ENCODE assay signal across 24 cellular contexts in genomic region chr12:124115976-124116690, GRCh38.
DNase-seq lines count a peak whose midpoint lies in the region; ATAC-seq and TF ChIP-seq lines count a peak whose summit lies in the region.
"Had no signal": no experiment of that assay in that cellular context is flagged by ENCODE, and none has a peak within 500 bp of the region (broad histone marks: within the 10 kb centered on the region; RNA-seq: fewer than 3 reads in every experiment).

No MANE protein-coding gene starts in this region.

- peaks cover 10% of the 10 kb centered on the region for H3K9me3 Mint-ChIP-seq in nephron progenitor cell

- peak overlapping the region; percentile 80 for H3K27ac Mint-ChIP-seq in nephron progenitor cell
- H3K27ac Mint-ChIP-seq: B cell had no signal

- H3K27me3 ChIP-seq in SJCRH30, result no peaks in the 10 kb centered on the region
- H3K27me3 ChIP-seq in iPS-15b (ENCODE audit: control insufficient read depth, insufficient read depth, low read length), result no peaks in the 10 kb centered on the region

- no peaks in the 10 kb centered on the region for H3K36me3 Mint-ChIP-seq in nephron progenitor cell (ENCODE audit: low read depth)

- H3K4me3 ChIP-seq in SJCRH30 (peak overlapping the region; percentile 21), iPS-15b (ENCODE audit: low read depth, low read length) (no peak overlapping the region)
- H3K4me3 ChIP-seq: MG63 had no signal

- H3K9me3 ChIP-seq in SJCRH30 (replicated peaks) (no peaks in the 10 kb centered on the region), iPS-15b (ENCODE audit: control insufficient read depth, insufficient read depth, low read length) (no peaks in the 10 kb centered on the region)
- H3K9me3 ChIP-seq: MG63 had no signal

- peak overlapping the region; percentile 79 for H3K27ac ChIP-seq in SJCRH30
- H3K27ac ChIP-seq: 22Rv1 had no signal

- H3K4me3 Mint-ChIP-seq in nephron progenitor cell, result no peak overlapping the region
- H3K4me3 Mint-ChIP-seq: B cell had no signal

- H3K4me1 ChIP-seq in SJCRH30 (peaks cover 31% of the 10 kb centered on the region), iPS-15b (ENCODE audit: control insufficient read depth, insufficient read depth, low read length) (no peaks in the 10 kb centered on the region)

- no peak for ATAC-seq in HG03097 (IDR thresholded peaks at IDR 0.05; ENCODE audit: low FRiP score, unreplicated experiment)
- ATAC-seq: PC-3, SK-N-SH treated with all-trans-retinoic acid at 6 μM for 48 hours had no signal

- H3K36me3 ChIP-seq in SJCRH30 (no peaks in the 10 kb centered on the region), iPS-15b (ENCODE audit: control insufficient read depth, insufficient read depth, low read length) (no peaks in the 10 kb centered on the region)
- H3K36me3 ChIP-seq: MG63 had no signal

- peaks cover 3% of the 10 kb centered on the region for H3K27me3 Mint-ChIP-seq in nephron progenitor cell (ENCODE audit: low read depth, poor library complexity)

- peaks cover 50% of the 10 kb centered on the region for H3K4me1 Mint-ChIP-seq in nephron progenitor cell
- H3K4me1 Mint-ChIP-seq: B cell had no signal

- H3K9ac ChIP-seq in iPS-15b (ENCODE audit: low read depth, low read length), result peak overlapping the region; percentile 37

- no peak for TF ChIP-seq CTCF in nephron progenitor cell (IDR thresholded peaks at IDR 0.05)

- DNase-seq in ELF-1 (ENCODE audit: low read depth, low spot score) (peak; percentile 15), SJCRH30 (peak; percentile 48 to 57), nephron progenitor cell (no peak), GM19238 (ENCODE audit: insufficient read length, low spot score) (no peak)
- no peak for DNase-seq in activated CD4-positive, alpha-beta T cell treated with anti-CD3 and anti-CD28 coated beads, Interleukin-2, amount 50 U/mL, for 4 hours
- DNase-seq in stimulated activated naive CD4-positive, alpha-beta T cell (lab: John Stamatoyannopoulos, UW), result no peak
- DNase-seq: Calu3, DMS79 treated with DMSO at 0.1 percent for 48 hours, HCEC 1CT, KG1, MG63, NCI-H1105 treated with DMSO at 0.1 percent for 48 hours, NCI-H146, NCI-H1930, NCI-H2107, NCI-H446, NCI-H524 treated with DMSO at 0.1 percent for 48 hours, NCI-H774, PC-3 had no signal

Comparison
In these comparisons a context has a peak if more than half of its experiments do, and no peak if none do; other contexts are left out.
1. DNase-seq: peak in ELF-1 (single experiment) and SJCRH30 (2 of 2); none in nephron progenitor cell (single experiment), activated CD4-positive, alpha-beta T cell treated with anti-CD3 and anti-CD28 coated beads, Interleukin-2, amount 50 U/mL, for 4 hours (0 of 2), GM19238 (single experiment) and stimulated activated naive CD4-positive, alpha-beta T cell (0 of 6).